In the genomic region with DNA sequence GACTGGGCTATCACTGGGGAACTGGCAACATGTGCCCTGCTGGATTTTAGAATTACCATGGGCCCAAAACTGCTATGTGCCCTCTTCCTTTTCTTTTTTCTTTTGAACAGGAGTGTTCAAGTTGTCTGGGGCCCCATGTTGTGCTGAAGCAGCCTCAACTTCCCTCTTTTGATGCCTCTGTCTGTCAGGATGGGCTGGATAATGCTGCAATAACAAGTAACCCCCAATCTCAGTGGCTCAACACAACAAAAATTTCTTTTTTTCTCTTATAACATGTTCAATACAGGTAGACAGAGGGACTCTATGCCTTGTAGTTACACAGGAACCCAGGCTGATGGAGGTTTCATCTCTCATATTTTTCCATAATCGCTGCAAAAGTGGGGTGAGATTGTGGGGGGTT, we compare ENCODE assay signal across 35 cellular contexts.
"Had no signal": no experiment of that assay in that cellular context is flagged by ENCODE, and none has a peak within 500 bp of the region (broad histone marks: within the 10 kb centered on the region; RNA-seq: fewer than 3 reads in every experiment).

No MANE protein-coding gene starts in this region.

- H3K36me3 ChIP-seq: MG63 had no signal

- H3K4me3 ChIP-seq: MG63 had no signal

- DNase-seq: Karpas-422, Kasumi-1, MG63, MM.1S, MV-4-11, NCI-H1048, NCI-H1092, NCI-H1092 treated with DMSO at 0.1 percent for 48 hours, NCI-H1105, NCI-H1105 treated with DMSO at 0.1 percent for 48 hours, NCI-H1417, NCI-H1417 treated with DMSO at 0.1 percent for 48 hours, NCI-H1436, NCI-H1436 treated with DMSO at 0.1 percent for 48 hours, NCI-H146, NCI-H1694, NCI-H1694 treated with DMSO at 0.1 percent for 48 hours, NCI-H187, NCI-H187 treated with DMSO at 0.1 percent for 48 hours, NCI-H1930, NCI-H2029, NCI-H2029 treated with DMSO at 0.1 percent for 48 hours, NCI-H2081, NCI-H2081 treated with DMSO at 0.1 percent for 48 hours, NCI-H2107, NCI-H2171, NCI-H2171 treated with DMSO at 0.1 percent for 48 hours, NCI-H2227 treated with DMSO at 0.1 percent for 48 hours, NCI-H226, NCI-H345, NCI-H446, NCI-H446 treated with DMSO at 0.1 percent for 48 hours, NCI-H510A, NCI-H510A treated with DMSO at 0.1 percent for 48 hours, NCI-H524 had no signal

- H3K27me3 ChIP-seq: MG63 had no signal

- H3K9me3 ChIP-seq: MG63 had no signal
